Comparison of ENCODE assay signal across 2 cellular contexts in genomic region chr12:11174022-11174421, GRCh38.
TF ChIP-seq lines count a peak whose summit lies in the region.

No MANE protein-coding gene starts in this region.

TF ChIP-seq in HCT116, 20 proteins besides CTCF, POLR2A, EP300 and RAD21:
- TF ChIP-seq YY1 (IDR thresholded peaks at IDR 0.05; ENCODE audit: extremely low read depth, insufficient replicate concordance, low read depth, low read length), result no peak
- TF ChIP-seq CEBPB (IDR thresholded peaks at IDR 0.05; ENCODE audit: low read depth), result 0 out of 2 replicates have a peak, but pooled peaks have one; percentile 48

TF ChIP-seq in endothelial cell of umbilical vein, 7 proteins besides CTCF, POLR2A, EP300 and RAD21:
- TF ChIP-seq, protein P1, sequence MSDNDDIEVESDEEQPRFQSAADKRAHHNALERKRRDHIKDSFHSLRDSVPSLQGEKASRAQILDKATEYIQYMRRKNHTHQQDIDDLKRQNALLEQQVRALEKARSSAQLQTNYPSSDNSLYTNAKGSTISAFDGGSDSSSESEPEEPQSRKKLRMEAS (IDR thresholded peaks at IDR 0.05; ENCODE audit: insufficient read depth, insufficient read length), result no peak
- TF ChIP-seq JUN (IDR thresholded peaks at IDR 0.05; ENCODE audit: borderline replicate concordance, insufficient read depth, insufficient read length, low read depth), result no peak
- no peak for TF ChIP-seq MYC (IDR thresholded peaks at IDR 0.05; ENCODE audit: low read depth, low read length)
- TF ChIP-seq EZH2 (IDR thresholded peaks at IDR 0.05; ENCODE audit: borderline replicate concordance, low read depth, low read length, severe bottlenecking), result no peak
- no peak for TF ChIP-seq GATA2 (IDR thresholded peaks at IDR 0.05; ENCODE audit: insufficient read depth, insufficient read length, low read depth, low read length)
- TF ChIP-seq POLR2AphosphoS5 (IDR thresholded peaks at IDR 0.05; ENCODE audit: insufficient read depth, low read depth, low read length), result no peak
- TF ChIP-seq FOS (IDR thresholded peaks at IDR 0.05; ENCODE audit: borderline replicate concordance, insufficient read depth, low read length), result no peak
